In the genomic region with DNA sequence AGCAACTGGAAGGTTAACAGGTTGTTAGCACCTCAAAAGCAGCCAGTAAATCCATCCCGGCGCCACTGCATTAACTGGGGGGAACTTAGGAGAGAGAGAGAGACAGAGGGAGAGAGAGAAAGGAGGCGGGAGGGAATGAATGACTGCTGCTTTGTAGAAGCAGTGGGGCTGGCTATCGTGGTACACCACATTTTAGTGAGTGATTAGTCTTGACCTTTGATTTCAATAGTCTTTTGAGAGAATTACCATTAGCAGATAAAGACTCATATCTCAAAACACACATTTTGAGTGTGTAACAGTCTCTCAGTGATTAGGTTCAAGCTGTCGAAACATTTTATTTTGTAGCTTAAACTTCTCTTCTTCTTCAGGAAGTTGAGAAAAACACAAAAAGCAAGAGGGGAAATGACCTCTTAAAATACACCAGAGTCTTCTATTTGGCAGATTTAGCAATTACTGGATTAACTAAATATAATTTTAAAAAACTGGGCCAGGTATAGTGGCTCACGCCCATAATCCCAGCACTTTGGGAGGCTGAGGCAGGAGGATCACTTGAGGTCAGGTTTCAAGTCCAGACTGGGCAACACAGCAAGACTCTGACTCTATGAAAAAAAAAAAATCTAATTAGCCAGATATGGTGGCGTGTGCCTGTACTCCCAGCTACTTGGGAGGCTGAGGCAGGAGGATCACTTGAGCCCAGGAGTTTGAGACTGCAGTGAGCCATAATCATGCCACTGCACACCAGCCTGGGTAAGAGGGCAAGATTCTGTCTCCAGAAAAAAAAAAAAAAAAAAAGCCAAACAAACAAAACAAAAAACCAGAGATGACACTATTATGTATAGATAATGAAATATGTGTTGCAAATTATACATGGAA, we compare ENCODE assay signal across 17 cellular contexts.
"Had no signal": no experiment of that assay in that cellular context is flagged by ENCODE, and none has a peak within 500 bp of the region (broad histone marks: within the 10 kb centered on the region; RNA-seq: fewer than 3 reads in every experiment).

No MANE protein-coding gene starts in this region.

- H3K27me3 Mint-ChIP-seq: activated naive CD4-positive, alpha-beta T cell treated with anti-CD3 and anti-CD28 coated beads, Interleukin-2, amount 10 ng/mL, durations not matched to agents 7 days and 5 days; naive thymus-derived CD4-positive, alpha-beta T cell had no signal

- H3K4me1 Mint-ChIP-seq: activated naive CD4-positive, alpha-beta T cell treated with anti-CD3 and anti-CD28 coated beads, Interleukin-2, amount 10 ng/mL, durations not matched to agents 7 days and 5 days had no signal

- H3K27ac ChIP-seq: colonic mucosa, hepatocyte, transverse colon, vagina had no signal

- H3K36me3 ChIP-seq: colonic mucosa had no signal

- H3K4me3 ChIP-seq: colonic mucosa, hepatocyte, transverse colon, vagina had no signal

- H3K4me3 Mint-ChIP-seq: activated naive CD4-positive, alpha-beta T cell treated with anti-CD3 and anti-CD28 coated beads, Interleukin-2, amount 10 ng/mL, durations not matched to agents 7 days and 5 days; naive thymus-derived CD4-positive, alpha-beta T cell; T-helper 1 cell treated with Interleukin-12 subunit alpha and Interleukin-12 subunit beta and Interleukin-4 antibody, amounts not matched to agents 30 μg/mL and 1 μg/mL, for 36 hours had no signal

- DNase-seq: activated naive CD4-positive, alpha-beta T cell treated with anti-CD3 and anti-CD28 coated beads, Interleukin-2, amount 10 ng/mL, durations not matched to agents 7 days and 5 days; activated T-cell treated with anti-CD3 and anti-CD28 coated beads, Interleukin-2, amount 50 U/mL, for 1 hour; caudate nucleus; colonic mucosa; islet precursor cell; naive thymus-derived CD4-positive, alpha-beta T cell; retina; stimulated activated CD4-positive, alpha-beta T cell treated with anti-CD3 and anti-CD28 coated beads, Interleukin-2, amount 100 ng/mL, for 48 hours; stimulated activated naive CD4-positive, alpha-beta T cell; transverse colon had no signal

- ATAC-seq: activated CD4-positive, CD25-positive, alpha-beta regulatory T cell treated with anti-CD3 and anti-CD28 coated beads, Interleukin-2, amount 50 U/mL, for 24 hours; esophagus mucosa; left lobe of liver; naive thymus-derived CD4-positive, alpha-beta T cell had no signal

- H3K9me3 Mint-ChIP-seq: activated naive CD4-positive, alpha-beta T cell treated with anti-CD3 and anti-CD28 coated beads, Interleukin-2, amount 10 ng/mL, durations not matched to agents 7 days and 5 days; activated T-helper 2 cell treated with anti-CD3 and anti-CD28 coated beads, Interferon-gamma antibody, Interleukin-2, Interleukin-4, amounts not matched to agents 10 μg/mL and 5 μg/mL and 100 μg/mL, durations not matched to agents 14 hours and 24 hours and 36 hours; naive thymus-derived CD4-positive, alpha-beta T cell; T-helper 1 cell treated with Interleukin-12 subunit alpha and Interleukin-12 subunit beta and Interleukin-4 antibody, amounts not matched to agents 30 μg/mL and 1 μg/mL, for 36 hours had no signal

- H3K27ac Mint-ChIP-seq: activated naive CD4-positive, alpha-beta T cell treated with anti-CD3 and anti-CD28 coated beads, Interleukin-2, amount 10 ng/mL, durations not matched to agents 7 days and 5 days; activated T-helper 2 cell treated with anti-CD3 and anti-CD28 coated beads, Interferon-gamma antibody, Interleukin-2, Interleukin-4, amounts not matched to agents 10 μg/mL and 5 μg/mL and 100 μg/mL, durations not matched to agents 14 hours and 24 hours and 36 hours; T-helper 1 cell treated with Interleukin-12 subunit alpha and Interleukin-12 subunit beta and Interleukin-4 antibody, amounts not matched to agents 30 μg/mL and 1 μg/mL, for 36 hours had no signal

- H3K27me3 ChIP-seq: colonic mucosa, hepatocyte, transverse colon, vagina had no signal
